Comparison of ENCODE assay signal across 12 cellular contexts in genomic region chr2:131040661-131041401, GRCh38. TPM values are rescaled to one million over a fixed set of nuclear protein-coding genes. Genes with fewer than 3 reads are reported as not detected.
DNase-seq lines count a peak whose midpoint lies in the region; ATAC-seq, FAIRE-seq and TF ChIP-seq lines count a peak whose summit lies in the region.
"Had no signal": no experiment of that assay in that cellular context is flagged by ENCODE, and none has a peak within 500 bp of the region (broad histone marks: within the 10 kb centered on the region; RNA-seq: fewer than 3 reads in every experiment).

No MANE protein-coding gene starts in this region.

- intact Hi-C loops in CD4-positive, alpha-beta memory T cell (cut with micrococcal nuclease) = no loop called here
- intact Hi-C loops in endothelial cell of umbilical vein (cut with micrococcal nuclease) (loop anchor here (10.0 kb wide), 1 partner anchor 246 kb away; no protein-coding TSS in a partner anchor), aorta (cut with DNase I) (no loop called here)

- peaks cover 16 to 45% (median 28%) of the 10 kb centered on the region in 4 donors for H3K4me1 Mint-ChIP-seq in CD4-positive, alpha-beta memory T cell
- H3K4me1 Mint-ChIP-seq in HFFc6 (ENCODE audit: low read depth) = 0 out of 2 replicates have a peak, but pooled peaks cover 5% of the 10 kb centered on the region

- FAIRE-seq in endothelial cell of umbilical vein (lab: Jason Lieb, UNC) = no peak

- no peak for ATAC-seq in aorta (ENCODE audit: low FRiP score)

- POLR2A ChIA-PET in CD4-positive, alpha-beta memory T cell (lab: Charles Lee; ENCODE audit: partially characterized antibody) = interaction anchor here (1.3 to 3.2 kb wide), 2 partner anchors 30 to 52 kb away, joined by 6 to 14 read pairs; partner anchors contain the start of gene FAM168B
- POLR2A ChIA-PET in RWPE1 (lab: Yijun Ruan, JAX; ENCODE audit: low non-redundant PET) (no interaction called here), endothelial cell of umbilical vein (lab: Charles Lee) (no interaction called here), HEK293T (lab: Yijun Ruan, JAX) (no interaction called here)

- BruUV-seq in endothelial cell of umbilical vein (replicated peaks; lab: Mats Ljungman, UMichigan) = no TSS peak

- H3K36me3 ChIP-seq in CD4-positive, alpha-beta memory T cell (ENCODE audit: insufficient read depth, low read length) = no peaks in the 10 kb centered on the region
- H3K36me3 ChIP-seq in endothelial cell of umbilical vein (ENCODE audit: control insufficient read depth in 2 of 2, extremely low read depth in 1 of 2, insufficient read depth in 2 of 2, low read length in 2 of 2) = no peaks in the 10 kb centered on the region
- H3K36me3 ChIP-seq in osteoblast (ENCODE audit: insufficient read depth, low read length) = no peaks in the 10 kb centered on the region
- H3K36me3 ChIP-seq in aorta (ENCODE audit: control insufficient read depth in 1 of 2, insufficient read depth in 2 of 2, low read length in 1 of 2) = no peaks in the 10 kb centered on the region

- no peaks in the 10 kb centered on the region for H3K9me3 ChIP-seq in CD4-positive, alpha-beta memory T cell (ENCODE audit: control insufficient read depth in 1 of 2, low read length in 2 of 2)
- no peaks in the 10 kb centered on the region for H3K9me3 ChIP-seq in endothelial cell of umbilical vein (replicated peaks; ENCODE audit: control insufficient read depth, insufficient read depth, low read length)
- no peaks in the 10 kb centered on the region for H3K9me3 ChIP-seq in osteoblast (ENCODE audit: low read depth, low read length)
- H3K9me3 ChIP-seq in aorta (ENCODE audit: control insufficient read depth, low read length) = no peaks in the 10 kb centered on the region
- H3K9me3 ChIP-seq: esophagus muscularis mucosa, mucosa of descending colon had no signal

- no peak for DNase-seq in CD4-positive, alpha-beta memory T cell
- DNase-seq in RWPE1 (ENCODE audit: low spot score) (no peak), endothelial cell of umbilical vein (ENCODE audit: low read depth, low spot score) (no peak), osteoblast (ENCODE audit: insufficient read length, low spot score, missing footprints) (peak; percentile 93), NCI-H526 treated with DMSO at 0.1 percent for 48 hours (lab: John Stamatoyannopoulos, UW) (no peak), aorta (no peak), HFFc6 (no peak), HEK293T (ENCODE audit: extremely low spot score) (no peak)
- DNase-seq: mucosa of descending colon; NCI-H446 treated with DMSO at 0.1 percent for 48 hours; stimulated activated CD4-positive, alpha-beta T cell treated with anti-CD3 and anti-CD28 coated beads, Interleukin-4, amount 100 ng/mL, for 4 hours had no signal

- CTCF ChIA-PET in CD4-positive, alpha-beta memory T cell (lab: Charles Lee; ENCODE audit: partially characterized antibody) = interaction anchor here (0.7 to 1.4 kb wide), 8 partner anchors 16 to 245 kb away, joined by 3 to 5 read pairs (median 3); no protein-coding TSS in a partner anchor
- CTCF ChIA-PET in RWPE1 (lab: Yijun Ruan, JAX) = no interaction called here
- CTCF ChIA-PET in endothelial cell of umbilical vein (lab: Charles Lee) = interaction anchor here (0.8 to 1.5 kb wide), 4 partner anchors 8 to 243 kb away, joined by 3 read pairs; no protein-coding TSS in a partner anchor
- CTCF ChIA-PET in HEK293T (lab: Yijun Ruan, JAX) = no interaction called here

- H3K4me1 ChIP-seq in CD4-positive, alpha-beta memory T cell (ENCODE audit: insufficient read depth, low read length) = peaks cover 39% of the 10 kb centered on the region
- H3K4me1 ChIP-seq in endothelial cell of umbilical vein (ENCODE audit: control insufficient read depth, extremely low read depth, insufficient read depth, low read length) = no peaks in the 10 kb centered on the region
- H3K4me1 ChIP-seq in osteoblast (ENCODE audit: insufficient read depth, low read length) = no peaks in the 10 kb centered on the region
- H3K4me1 ChIP-seq in aorta (ENCODE audit: control insufficient read depth in 1 of 2, insufficient read depth in 2 of 2, low read length in 2 of 2) = no peaks in the 10 kb centered on the region

- H2AFZ ChIP-seq in endothelial cell of umbilical vein (ENCODE audit: low read depth, low read length) (no peak overlapping the region), osteoblast (ENCODE audit: low read length) (no peak overlapping the region)

- TF ChIP-seq CTCF in RWPE1 (conservative IDR thresholded peaks at IDR 0.05; ENCODE audit: low read depth) (no peak), endothelial cell of umbilical vein (IDR thresholded peaks at IDR 0.05; ENCODE audit: extremely low read depth in 1 of 2, insufficient read depth in 1 of 2, low read depth in 1 of 2, low read length in 2 of 2) (peak in 1 of 2 donors; percentile 15), osteoblast (IDR thresholded peaks at IDR 0.05; ENCODE audit: extremely low read depth, low read depth, low read length) (no peak), HFFc6 (IDR thresholded peaks at IDR 0.05) (no peak)

- H3K4me3 ChIP-seq in CD4-positive, alpha-beta memory T cell (ENCODE audit: low read length in 2 of 2) = peak overlapping the region; percentile 34 to 45
- H3K4me3 ChIP-seq in endothelial cell of umbilical vein (replicated peaks in 1 of 3; ENCODE audit: insufficient read depth in 1 of 3, low read depth in 1 of 3, low read length in 3 of 3) = no peak overlapping the region
- no peak overlapping the region for H3K4me3 ChIP-seq in osteoblast (ENCODE audit: insufficient read depth, low read length)
- H3K4me3 ChIP-seq in aorta (ENCODE audit: low read length in 2 of 2) = no peak overlapping the region
- H3K4me3 ChIP-seq: mucosa of descending colon had no signal

- H4K20me1 ChIP-seq in endothelial cell of umbilical vein (replicated peaks; ENCODE audit: control insufficient read depth, extremely low read depth, insufficient read depth, low read length) (no peaks in the 10 kb centered on the region), osteoblast (ENCODE audit: insufficient read depth, low read length) (peaks cover 9% of the 10 kb centered on the region)

- H3K9me1 ChIP-seq in endothelial cell of umbilical vein (replicated peaks; ENCODE audit: control insufficient read depth, extremely low read depth, insufficient read depth, low read length) = no peaks in the 10 kb centered on the region

- peaks cover 4 to 5% of the 10 kb centered on the region in 2 donors for H3K27me3 Mint-ChIP-seq in CD4-positive, alpha-beta memory T cell
- peaks cover 22% of the 10 kb centered on the region for H3K27me3 Mint-ChIP-seq in HFFc6 (ENCODE audit: insufficient read depth)

- no peaks in the 10 kb centered on the region for H3K27me3 ChIP-seq in CD4-positive, alpha-beta memory T cell (ENCODE audit: insufficient read depth, low read length)
- H3K27me3 ChIP-seq in endothelial cell of umbilical vein (ENCODE audit: control insufficient read depth in 2 of 2, insufficient read depth in 2 of 2, low read length in 2 of 2) = peaks cover 32 to 43% of the 10 kb centered on the region in 2 experiments
- H3K27me3 ChIP-seq in osteoblast (ENCODE audit: insufficient read depth, low read length) = peaks cover under 1% of the 10 kb centered on the region
- H3K27me3 ChIP-seq in aorta (ENCODE audit: control insufficient read depth in 1 of 2, insufficient read depth in 2 of 2, low read length in 1 of 2) = no peaks in the 10 kb centered on the region
- H3K27me3 ChIP-seq: esophagus muscularis mucosa had no signal

- H3K9me3 Mint-ChIP-seq in CD4-positive, alpha-beta memory T cell = no peaks in the 10 kb centered on the region
- H3K9me3 Mint-ChIP-seq in HFFc6 = no peaks in the 10 kb centered on the region

- no peaks in the 10 kb centered on the region for H3K36me3 Mint-ChIP-seq in CD4-positive, alpha-beta memory T cell
- no peaks in the 10 kb centered on the region for H3K36me3 Mint-ChIP-seq in HFFc6 (ENCODE audit: low read depth)

- peak overlapping the region; percentile 78 to 92 (median 84) for H3K4me3 Mint-ChIP-seq in CD4-positive, alpha-beta memory T cell
- no peak overlapping the region for H3K4me3 Mint-ChIP-seq in HFFc6

- H3K9ac ChIP-seq in endothelial cell of umbilical vein (replicated peaks; ENCODE audit: extremely low read depth, insufficient read depth, low read length) = no peak overlapping the region

- H3K27ac Mint-ChIP-seq in CD4-positive, alpha-beta memory T cell = peak overlapping the region; percentile 15 to 89 (median 75)
- H3K27ac Mint-ChIP-seq in HFFc6 = no peak overlapping the region

- no peaks in the 10 kb centered on the region for H3K79me2 ChIP-seq in endothelial cell of umbilical vein (ENCODE audit: control insufficient read depth, insufficient read depth, low read length)
- H3K79me2 ChIP-seq in osteoblast (ENCODE audit: insufficient read depth, low read length) = no peaks in the 10 kb centered on the region

- dilution Hi-C loops in endothelial cell of umbilical vein (cut with MboI; ENCODE audit: extremely low pct_ligation_motif_present, low sequenced_read_pairs) = no loop called here

- H3K4me2 ChIP-seq in endothelial cell of umbilical vein (ENCODE audit: insufficient read depth, low read length) (no peak overlapping the region), osteoblast (ENCODE audit: insufficient read depth, low read length) (no peak overlapping the region)

- no peak for TF ChIP-seq POLR2A in endothelial cell of umbilical vein (IDR thresholded peaks at IDR 0.05; ENCODE audit: low read depth, low read length)

- no peak overlapping the region for H3K27ac ChIP-seq in CD4-positive, alpha-beta memory T cell (ENCODE audit: low read depth, low read length)
- H3K27ac ChIP-seq in RWPE1 (peak overlapping the region; percentile 50; the same call in 1 of the 2 replicates), endothelial cell of umbilical vein (ENCODE audit: insufficient read depth, low read depth, low read length) (no peak overlapping the region), osteoblast (ENCODE audit: low read depth, low read length) (no peak overlapping the region), aorta (ENCODE audit: low read depth in 1 of 2, low read length in 2 of 2) (no peak overlapping the region)
- H3K27ac ChIP-seq: esophagus muscularis mucosa had no signal

- 86% methylated on average over 23 of the region's 23 CpGs for WGBS in aorta, 2 donors

RNA-seq across cellular contexts. Expression of gene FAM168B, which starts 52.4 kb away (rescaled TPM):
- 10 to 100 TPM; 79.4 to 81.0 TPM for total RNA-seq in CD4-positive, alpha-beta memory T cell
- polyA plus RNA-seq in CD4-positive, alpha-beta memory T cell = 10 to 100 TPM; 17.4 to 37.2 TPM
- 107 and 109 TPM in 2 replicates for total RNA-seq in endothelial cell of umbilical vein
- polyA plus RNA-seq in endothelial cell of umbilical vein = 183 and 185 TPM in 2 replicates
- 83.0 and 99.0 TPM in 2 replicates for polyA plus RNA-seq in endothelial cell of umbilical vein (2011; cell fraction: cytosol; rRNA removed)
- polyA plus RNA-seq in endothelial cell of umbilical vein (2011; cell fraction: nucleus; rRNA removed) = 78.3 and 80.9 TPM in 2 replicates
- polyA plus RNA-seq in endothelial cell of umbilical vein (2012) = 77.2 and 80.8 TPM in 2 replicates
- polyA minus RNA-seq in endothelial cell of umbilical vein = 123 and 146 TPM in 2 replicates
- polyA minus RNA-seq in endothelial cell of umbilical vein (2011; cell fraction: cytosol; rRNA and poly(A)+ RNA removed) = 58.7 TPM
- polyA minus RNA-seq in endothelial cell of umbilical vein (2011; cell fraction: nucleus; rRNA and poly(A)+ RNA removed) = 40.8 and 46.9 TPM in 2 replicates
- total RNA-seq in osteoblast = 100 and 117 TPM in 2 replicates
- total RNA-seq in aorta = 10 to 100 TPM; 80.3 to 86.7 TPM
- 10 to 100 TPM; 31.3 to 35.8 TPM for polyA plus RNA-seq in aorta
- 100 to 1,000 TPM in 1 of 6 experiments, 10 to 100 TPM in 5; 87.2 to 103 (median 95.3) TPM for total RNA-seq in HFFc6 (2021; fragmentation: NEBNext Ultra II Directional; extraction: Animal tissue kit (Norgen Biotek cat#: 25700))

Comparison
In these comparisons a context has a peak if more than half of its experiments do, and no peak if none do; other contexts are left out.
1. H3K4me3 ChIP-seq: peak in CD4-positive, alpha-beta memory T cell (2 of 2); none in endothelial cell of umbilical vein (0 of 3), osteoblast (single experiment) and aorta (0 of 2).
2. CTCF ChIA-PET loops: an anchor here in CD4-positive, alpha-beta memory T cell (0.7 to 1.4 kb wide) and endothelial cell of umbilical vein (0.8 to 1.5 kb wide); none called in RWPE1 and HEK293T.